Comparison of ENCODE assay signal across 8 cellular contexts in genomic region chr19:34134190-34135032, GRCh38. TPM values are rescaled to one million over a fixed set of nuclear protein-coding genes. Genes with fewer than 3 reads are reported as not detected.
DNase-seq lines count a peak whose midpoint lies in the region; ATAC-seq and TF ChIP-seq lines count a peak whose summit lies in the region.

No MANE protein-coding gene starts in this region.

- H3K27ac Mint-ChIP-seq in immature natural killer cell: peak overlapping the region; percentile 85 to 94 (median 88)

- peak overlapping the region; percentile 95 for H3K4me2 ChIP-seq in mammary epithelial cell (ENCODE audit: insufficient read depth, low read depth, low read length)
- peak overlapping the region; percentile 97 for H3K4me2 ChIP-seq in smooth muscle cell

- in situ Hi-C loops in ACHN (cut with HindIII; ENCODE audit: low pct_ligation_motif_present, low pct_unique_long_range_greater_than_20kb, low sequenced_read_pairs) (no loop called here), mammary epithelial cell (cut with MboI; ENCODE audit: low sequenced_read_pairs in 2 of 2) (no loop called here)

- H3K36me3 ChIP-seq in mammary epithelial cell (ENCODE audit: insufficient read depth, low read length) (no peaks in the 10 kb centered on the region), smooth muscle cell (ENCODE audit: low read depth) (no peaks in the 10 kb centered on the region)

- BruUV-seq in mammary epithelial cell (replicated peaks; lab: Mats Ljungman, UMichigan): TSS peak; percentile 81

- H3K27ac ChIP-seq in mammary epithelial cell (ENCODE audit: insufficient read depth, low read depth, low read length): peak overlapping the region; percentile 26
- no peak overlapping the region for H3K27ac ChIP-seq in smooth muscle cell (ENCODE audit: low read depth)

- peak; percentile 88 for ATAC-seq in GM18861 (IDR thresholded peaks at IDR 0.05; ENCODE audit: unreplicated experiment)
- peak; percentile 87 for ATAC-seq in HG03064 (IDR thresholded peaks at IDR 0.05; ENCODE audit: low read depth, unreplicated experiment)

- H3K27me3 ChIP-seq in mammary epithelial cell (ENCODE audit: insufficient read depth, low read length) (no peaks in the 10 kb centered on the region), smooth muscle cell (ENCODE audit: low read depth) (no peaks in the 10 kb centered on the region)

- peaks cover 4 to 9% of the 10 kb centered on the region in 2 donors for H3K4me1 Mint-ChIP-seq in immature natural killer cell

- H2AFZ ChIP-seq in mammary epithelial cell (ENCODE audit: low read depth, low read length) (peak overlapping the region; percentile 91), smooth muscle cell (ENCODE audit: low read depth) (peak overlapping the region; percentile 91)

- CTCF ChIA-PET in mammary epithelial cell (lab: Charles Lee; ENCODE audit: low non-redundant PET): no interaction called here

- TF ChIP-seq CTCF in WI38 (IDR thresholded peaks at IDR 0.05; ENCODE audit: low read depth, low read length): no peak
- TF ChIP-seq CTCF in mammary epithelial cell (conservative IDR thresholded peaks at IDR 0.05 in 1 of 2, IDR thresholded peaks at IDR 0.05 in 1 of 2; ENCODE audit: extremely low read depth in 1 of 2, insufficient read depth in 1 of 2, low read depth in 1 of 2, low read length in 2 of 2): no peak
- TF ChIP-seq CTCF in smooth muscle cell (IDR thresholded peaks at IDR 0.05; ENCODE audit: borderline replicate concordance, insufficient read depth, poor library complexity, severe bottlenecking): no peak

- WGBS in mammary epithelial cell (ENCODE audit: low coverage, missing lambda C conversion rate): under 1% methylated on average over 30 of the region's 62 CpGs
- WGBS in smooth muscle cell (ENCODE audit: low lambda C conversion rate): 3% methylated on average over 52 of the region's 62 CpGs

- dilution Hi-C loops in mammary epithelial cell (cut with HindIII; ENCODE audit: low sequenced_read_pairs): loop anchor here (5.0 kb wide), 1 partner anchor 717 kb away; no protein-coding TSS in a partner anchor

- peak; percentile 82 for DNase-seq in ACHN
- peak; percentile 51 for DNase-seq in NCI-H2196 treated with DMSO at 0.1 percent for 48 hours (lab: John Stamatoyannopoulos, UW; ENCODE audit: unreplicated experiment)
- DNase-seq in mammary epithelial cell: peak; percentile 59
- peak; percentile 87 to 92 (median 90) for DNase-seq in immature natural killer cell
- DNase-seq in smooth muscle cell (lab: John Stamatoyannopoulos, UW; ENCODE audit: unreplicated experiment): peak; percentile 48

- H3K9me3 ChIP-seq in mammary epithelial cell (replicated peaks; ENCODE audit: insufficient read depth, low read length) (no peaks in the 10 kb centered on the region), smooth muscle cell (replicated peaks; ENCODE audit: low read depth) (no peaks in the 10 kb centered on the region)

- H3K4me3 ChIP-seq in WI38 (ENCODE audit: low read depth, low read length) (peak overlapping the region; percentile 79), mammary epithelial cell (replicated peaks in 1 of 3; ENCODE audit: insufficient read depth in 1 of 3, low read depth in 2 of 3, low read length in 3 of 3) (peak overlapping the region; percentile 59 to 66 (median 62)), smooth muscle cell (peak overlapping the region; percentile 54)

- H3K4me1 ChIP-seq in mammary epithelial cell (ENCODE audit: insufficient read depth, low read length) (no peaks in the 10 kb centered on the region), smooth muscle cell (ENCODE audit: low read depth) (peaks cover 5% of the 10 kb centered on the region)

- H3K9me3 Mint-ChIP-seq in immature natural killer cell: peaks cover 0 to 3% (median 0%) of the 10 kb centered on the region in 6 donors

- no peaks in the 10 kb centered on the region for H3K36me3 Mint-ChIP-seq in immature natural killer cell

- H3K4me3 Mint-ChIP-seq in immature natural killer cell: peak overlapping the region; percentile 86 to 91 (median 90)

- H3K9ac ChIP-seq in mammary epithelial cell (ENCODE audit: insufficient read depth, low read length) (peak overlapping the region; percentile 47), smooth muscle cell (ENCODE audit: low read depth) (peak overlapping the region; percentile 46)

- peaks cover 7% of the 10 kb centered on the region for H3F3A ChIP-seq in smooth muscle cell (ENCODE audit: low read depth)

- H3K79me2 ChIP-seq in mammary epithelial cell (ENCODE audit: insufficient read depth, low read length) (no peaks in the 10 kb centered on the region), smooth muscle cell (ENCODE audit: low read depth) (no peaks in the 10 kb centered on the region)

- no peaks in the 10 kb centered on the region for H4K20me1 ChIP-seq in mammary epithelial cell (ENCODE audit: insufficient read depth, low read length)
- no peaks in the 10 kb centered on the region for H4K20me1 ChIP-seq in smooth muscle cell (ENCODE audit: low read depth)

- H3K27me3 Mint-ChIP-seq in immature natural killer cell (ENCODE audit: low read depth in 3 of 3): peaks cover 0 to 5% (median 2%) of the 10 kb centered on the region in 3 donors

- intact Hi-C loops in mammary epithelial cell (cut with micrococcal nuclease): no loop called here

RNA-seq across cellular contexts. Expression of gene LSM14A, which starts 37.9 kb away (rescaled TPM):
- total RNA-seq in mammary epithelial cell (10 to 100 TPM; 57.3 to 83.4 TPM), smooth muscle cell (90.9 and 97.6 TPM in 2 replicates)
- polyA plus RNA-seq in mammary epithelial cell (63.4 TPM), immature natural killer cell (100 to 1,000 TPM; 120 to 175 (median 157) TPM), smooth muscle cell (63.0 and 69.9 TPM in 2 replicates)
- 155 TPM for polyA minus RNA-seq in mammary epithelial cell
